ENCODE assay signal across 19 cellular contexts in genomic region chr4:147727476-147728028, GRCh38. TPM values are rescaled to one million over a fixed set of nuclear protein-coding genes. Genes with fewer than 3 reads are reported as not detected.
DNase-seq lines count a peak whose midpoint lies in the region; ATAC-seq and TF ChIP-seq lines count a peak whose summit lies in the region.
"Had no signal": no experiment of that assay in that cellular context is flagged by ENCODE, and none has a peak within 500 bp of the region (broad histone marks: within the 10 kb centered on the region; RNA-seq: fewer than 3 reads in every experiment).

No MANE protein-coding gene starts in this region.

- BruUV-seq in PC-9 (replicated peaks; lab: Mats Ljungman, UMichigan): no TSS peak

- peaks cover 31% of the 10 kb centered on the region for H3K27me3 Mint-ChIP-seq in activated CD8-positive, alpha-beta T cell treated with anti-CD3 and anti-CD28 coated beads, Interleukin-2, amount 10 ng/mL, durations not matched to agents 7 days and 5 days (ENCODE audit: low read depth)

- peaks cover 8% of the 10 kb centered on the region for H3K4me1 Mint-ChIP-seq in activated CD8-positive, alpha-beta T cell treated with anti-CD3 and anti-CD28 coated beads, Interleukin-2, amount 10 ng/mL, durations not matched to agents 7 days and 5 days (ENCODE audit: low read depth)

- H3K27me3 ChIP-seq in GM23248 (replicated peaks; ENCODE audit: insufficient read depth): no peaks in the 10 kb centered on the region
- H3K27me3 ChIP-seq in PC-9 (ENCODE audit: insufficient read depth, low read depth): no peaks in the 10 kb centered on the region
- H3K27me3 ChIP-seq: BE2C, SJCRH30 had no signal

- in situ Hi-C loops in GM23248 (cut with MboI): no loop called here

- H3K9me2 ChIP-seq in GM23248 (ENCODE audit: insufficient read depth) (no peaks in the 10 kb centered on the region), PC-9 (ENCODE audit: insufficient read depth) (no peaks in the 10 kb centered on the region)

- H3K4me3 Mint-ChIP-seq in activated CD8-positive, alpha-beta T cell treated with anti-CD3 and anti-CD28 coated beads, Interleukin-2, amount 10 ng/mL, durations not matched to agents 7 days and 5 days: no peak overlapping the region

- no peak for TF ChIP-seq CTCF in PC-9 (conservative IDR thresholded peaks at IDR 0.05)

- H3K79me2 ChIP-seq in GM23248 (ENCODE audit: insufficient read depth) (0 out of 2 replicates have a peak, but pooled peaks cover under 1% of the 10 kb centered on the region), PC-9 (ENCODE audit: low read depth) (peaks cover 4% of the 10 kb centered on the region; the same call in 1 of the 2 replicates)

- H3K4me3 ChIP-seq in GM23248 (no peak overlapping the region), PC-9 (no peak overlapping the region)
- H3K4me3 ChIP-seq: A549, SJCRH30 had no signal

- WGBS in GM23248 (ENCODE audit: low coverage in 1 of 2, low lambda C conversion rate in 2 of 2, missing lambda C conversion rate in 2 of 2), 2 experiments: 58 to 60% methylated on average over 2 of the region's 2 CpGs

- no peak overlapping the region for H3K27ac Mint-ChIP-seq in activated CD8-positive, alpha-beta T cell treated with anti-CD3 and anti-CD28 coated beads, Interleukin-2, amount 10 ng/mL, durations not matched to agents 7 days and 5 days

- H2AFZ ChIP-seq in GM23248 (no peak overlapping the region), PC-9 (no peak overlapping the region)

- H3K4me2 ChIP-seq in GM23248 (ENCODE audit: unreplicated experiment) (no peak overlapping the region), PC-9 (no peak overlapping the region)
- H3K4me2 ChIP-seq: A549 had no signal

- no peak overlapping the region for H3K9ac ChIP-seq in GM23248

- ATAC-seq in esophagus mucosa: peak; percentile 68
- no peak for ATAC-seq in activated CD8-positive, alpha-beta T cell treated with anti-CD3 and anti-CD28 coated beads, Interleukin-2, amount 10 ng/mL, durations not matched to agents 7 days and 5 days
- ATAC-seq in GM21423 (IDR thresholded peaks at IDR 0.05; ENCODE audit: unreplicated experiment): no peak
- ATAC-seq: A549 had no signal

- CTCF ChIA-PET in PC-9 (lab: Charles Lee): interaction anchor here (0.6 to 1.2 kb wide), 3 partner anchors 10 to 184 kb away, joined by 3 read pairs; partner anchors contain the start of gene PRMT9
- CTCF ChIA-PET in activated CD8-positive, alpha-beta T cell treated with anti-CD3 and anti-CD28 coated beads, Interleukin-2, amount 10 ng/mL, durations not matched to agents 7 days and 5 days (lab: Charles Lee): interaction anchor here (4.9 kb wide), 1 partner anchor 139 kb away, joined by 35 read pairs; no protein-coding TSS in a partner anchor

- peaks cover 47% of the 10 kb centered on the region for H3F3A ChIP-seq in GM23248 (ENCODE audit: insufficient read depth)
- peaks cover 9% of the 10 kb centered on the region for H3F3A ChIP-seq in PC-9 (ENCODE audit: insufficient read depth, low read depth)

- H4K20me1 ChIP-seq in GM23248 (ENCODE audit: insufficient read depth): no peaks in the 10 kb centered on the region
- no peaks in the 10 kb centered on the region for H4K20me1 ChIP-seq in PC-9 (ENCODE audit: insufficient read depth)

- H3K27ac ChIP-seq in GM23248 (no peak overlapping the region), PC-9 (0 out of 2 replicates have a peak overlapping the region, but pooled peaks have one; percentile 4)
- H3K27ac ChIP-seq: A549, SJCRH30 had no signal

- no peaks in the 10 kb centered on the region for H3K36me3 ChIP-seq in GM23248 (ENCODE audit: low read depth)
- H3K36me3 ChIP-seq in PC-9 (ENCODE audit: low read depth): no peaks in the 10 kb centered on the region
- H3K36me3 ChIP-seq: BE2C, SJCRH30 had no signal

- H3K4me1 ChIP-seq in GM23248 (ENCODE audit: insufficient read depth) (peaks cover 10% of the 10 kb centered on the region), PC-9 (replicated peaks; ENCODE audit: insufficient read depth) (peaks cover 19% of the 10 kb centered on the region; the same call in 1 of the 2 replicates)
- H3K4me1 ChIP-seq: A549, BE2C had no signal

- POLR2A ChIA-PET in PC-9 (lab: Charles Lee; ENCODE audit: unreplicated experiment): interaction anchor here (0.6 kb wide), 1 partner anchor 39 kb away, joined by 6 read pairs; no protein-coding TSS in a partner anchor
- POLR2A ChIA-PET in activated CD8-positive, alpha-beta T cell treated with anti-CD3 and anti-CD28 coated beads, Interleukin-2, amount 10 ng/mL, durations not matched to agents 7 days and 5 days (lab: Charles Lee): no interaction called here

- H3K9me3 ChIP-seq in GM23248 (ENCODE audit: low read depth) (no peaks in the 10 kb centered on the region), PC-9 (ENCODE audit: insufficient read depth, low read depth) (no peaks in the 10 kb centered on the region)
- H3K9me3 ChIP-seq: A549, BE2C, SJCRH30 had no signal

- DNase-seq in GM23248: peak; percentile 44
- DNase-seq in PC-9: peak in 1 of 2 experiments; percentile 56
- peak; percentile 11 for DNase-seq in renal cortical epithelial cell (ENCODE audit: low read depth)
- DNase-seq in NCI-H1694 (lab: John Stamatoyannopoulos, UW): no peak
- DNase-seq in activated CD8-positive, alpha-beta T cell treated with anti-CD3 and anti-CD28 coated beads, Interleukin-2, amount 10 ng/mL, durations not matched to agents 7 days and 5 days: no peak
- DNase-seq: BE2C, H7, KG1, NCI-H1092 treated with DMSO at 0.1 percent for 48 hours, NCI-H146, NCI-H2081, NCI-H2171, NCI-H345, NCI-H524 treated with DMSO at 0.1 percent for 48 hours, SJCRH30, T-helper 1 cell had no signal

- intact Hi-C loops in PC-9 (cut with micrococcal nuclease; ENCODE audit: unreplicated experiment): no loop called here

- no peaks in the 10 kb centered on the region for H3K36me3 Mint-ChIP-seq in activated CD8-positive, alpha-beta T cell treated with anti-CD3 and anti-CD28 coated beads, Interleukin-2, amount 10 ng/mL, durations not matched to agents 7 days and 5 days (ENCODE audit: low read depth)

- H3K9me3 Mint-ChIP-seq in activated CD8-positive, alpha-beta T cell treated with anti-CD3 and anti-CD28 coated beads, Interleukin-2, amount 10 ng/mL, durations not matched to agents 7 days and 5 days (ENCODE audit: insufficient read depth): no peaks in the 10 kb centered on the region

RNA-seq across cellular contexts. Expression of gene ARHGAP10, which starts 4.3 kb away (rescaled TPM):
- 21.0 and 24.8 TPM in 2 replicates for total RNA-seq in GM23248 (2014; rRNA removed; shearing (Covaris generic))
- 17.0 and 19.5 TPM in 2 replicates for polyA plus RNA-seq in GM23248 (2016; fragmentation: Nextera tagmentation; extraction: Ambion mirVana)
- total RNA-seq in PC-9 (2021) (21.7 and 27.5 TPM in 2 replicates), esophagus mucosa (15.8 TPM), renal cortical epithelial cell (17.5 and 18.3 TPM in 2 replicates)
- 1 to 10 TPM; 6.3 to 7.1 TPM for total RNA-seq in activated CD8-positive, alpha-beta T cell treated with anti-CD3 and anti-CD28 coated beads, Interleukin-2, amount 10 ng/mL, durations not matched to agents 7 days and 5 days

RNA-seq across cellular contexts. Expression of gene PRMT9, which starts 43.6 kb away (rescaled TPM):
- 6.4 and 8.6 TPM in 2 replicates for total RNA-seq in GM23248 (2014; rRNA removed; shearing (Covaris generic))
- polyA plus RNA-seq in GM23248 (2016; fragmentation: Nextera tagmentation; extraction: Ambion mirVana): 5.0 and 6.0 TPM in 2 replicates
- 8.4 and 9.0 TPM in 2 replicates for total RNA-seq in PC-9 (2021)
- total RNA-seq in esophagus mucosa: 4.1 TPM
- 13.0 and 15.2 TPM in 2 replicates for total RNA-seq in renal cortical epithelial cell
- 10 to 100 TPM; 12.5 to 13.4 TPM for total RNA-seq in activated CD8-positive, alpha-beta T cell treated with anti-CD3 and anti-CD28 coated beads, Interleukin-2, amount 10 ng/mL, durations not matched to agents 7 days and 5 days

Comparison
In these comparisons a context has a peak if more than half of its experiments do, and no peak if none do; other contexts are left out.
1. DNase-seq: peak in GM23248 (single experiment) and renal cortical epithelial cell (single experiment); none in NCI-H1694 (single experiment) and activated CD8-positive, alpha-beta T cell treated with anti-CD3 and anti-CD28 coated beads, Interleukin-2, amount 10 ng/mL, durations not matched to agents 7 days and 5 days (single experiment).